Comparison of ENCODE assay signal across 8 cellular contexts in the genomic region with DNA sequence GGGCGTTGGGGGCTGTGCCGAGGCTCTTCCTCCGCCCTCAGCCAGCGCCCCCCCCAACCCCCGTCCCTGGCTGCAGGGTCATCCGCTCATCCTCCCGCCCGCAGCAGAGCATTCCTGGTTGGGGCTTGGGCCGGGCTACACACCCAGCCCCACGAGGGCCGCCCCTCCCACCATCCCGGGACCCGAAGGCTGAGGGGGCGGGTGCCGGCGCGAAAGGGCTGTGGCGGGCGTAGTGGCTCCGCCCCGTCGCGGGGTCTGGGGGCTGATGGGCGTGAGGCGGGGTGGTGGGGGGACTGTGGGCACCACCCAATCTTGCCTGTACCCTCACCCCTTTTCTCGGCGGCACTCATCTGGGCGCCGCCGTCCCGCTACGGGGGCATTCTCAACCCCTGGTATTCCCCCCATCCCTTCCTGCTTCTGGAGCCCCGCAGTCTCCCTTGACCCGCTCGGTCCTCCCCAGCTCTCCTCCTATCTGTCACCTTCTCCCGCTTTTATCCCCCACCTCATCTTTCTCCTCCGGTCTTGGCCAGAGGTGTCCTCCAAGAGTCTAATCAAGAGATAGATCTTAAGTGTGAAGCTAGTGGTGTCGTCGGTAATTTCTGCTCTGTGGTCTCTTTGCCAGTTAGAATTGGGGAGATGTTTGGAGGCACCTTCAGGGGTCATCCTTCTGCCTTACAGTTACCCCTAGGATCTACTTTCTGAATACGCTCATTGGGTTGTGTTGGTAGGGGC. TPM values are rescaled to one million over a fixed set of nuclear protein-coding genes. Genes with fewer than 3 reads are reported as not detected.
DNase-seq lines count a peak whose midpoint lies in the region; ATAC-seq, FAIRE-seq and TF ChIP-seq lines count a peak whose summit lies in the region.

No MANE protein-coding gene starts in this region.

- POLR2A ChIA-PET in BJ (lab: Charles Lee) (no interaction called here), OCI-LY7 (lab: Charles Lee) (interaction anchor here (1.4 kb wide), 1 partner anchor 11 kb away, joined by 4 read pairs; no protein-coding TSS in a partner anchor), K562 (lab: Yijun Ruan, JAX) (interaction anchor here (1.3 to 3.9 kb wide), 5 partner anchors 9 to 21 kb away, joined by 3 to 49 read pairs (median 8); no protein-coding TSS in a partner anchor)

- ATAC-seq in GM18861 (IDR thresholded peaks at IDR 0.05; ENCODE audit: unreplicated experiment) (peak; percentile 2), HG03045 (IDR thresholded peaks at IDR 0.05; ENCODE audit: unreplicated experiment) (peak; percentile 41), K562 (peak; percentile 64)

- H3K36me3 ChIP-seq in BJ (ENCODE audit: control insufficient read depth, insufficient read depth, low read length) (no peaks in the 10 kb centered on the region), OCI-LY7 (ENCODE audit: insufficient read depth, low read length) (no peaks in the 10 kb centered on the region), K562 (ENCODE audit: control insufficient read depth, insufficient read depth, low read length) (no peaks in the 10 kb centered on the region), smooth muscle cell (ENCODE audit: low read depth) (no peaks in the 10 kb centered on the region)

- H3K4me1 ChIP-seq in OCI-LY7 (ENCODE audit: insufficient read depth, low read length, poor library complexity, severe bottlenecking) (peaks cover 6% of the 10 kb centered on the region), K562 (replicated peaks in 1 of 2; ENCODE audit: control insufficient read depth in 2 of 2, insufficient read depth in 2 of 2, low read length in 2 of 2) (peaks cover 0 to 12% of the 10 kb centered on the region in 2 experiments; a peak in 1 of 5 replicates), smooth muscle cell (ENCODE audit: low read depth) (peaks cover 11% of the 10 kb centered on the region)

- H3K4me3 ChIP-seq in BJ (ENCODE audit: low read depth, low read length) (peak overlapping the region; percentile 90), OCI-LY7 (ENCODE audit: low read depth, low read length, poor library complexity, severe bottlenecking) (peak overlapping the region; percentile 81), K562 (peak overlapping the region; percentile 67), smooth muscle cell (peak overlapping the region; percentile 73)

- no TSS peak for BruUV-seq in OCI-LY7 (replicated peaks; lab: Mats Ljungman, UMichigan)
- no TSS peak for BruUV-seq in K562 (replicated peaks; lab: Mats Ljungman, UMichigan)

- TF ChIP-seq CTCF in BJ (IDR thresholded peaks at IDR 0.05; ENCODE audit: insufficient read depth, low read depth, low read length) (no peak), OCI-LY7 (conservative IDR thresholded peaks at IDR 0.05; ENCODE audit: low read length) (0 out of 2 replicates have a peak, but pooled peaks have one; percentile 16), K562 (IDR thresholded peaks at IDR 0.05 in 2 of 3, conservative IDR thresholded peaks at IDR 0.05 in 1 of 3; ENCODE audit: insufficient read depth in 2 of 3, low read depth in 1 of 3, low read length in 3 of 3) (peak in 1 of 3 experiments; percentile 14; a peak in 1 of 6 replicates), smooth muscle cell (IDR thresholded peaks at IDR 0.05; ENCODE audit: borderline replicate concordance, insufficient read depth, poor library complexity, severe bottlenecking) (no peak)

- DNase-seq in BJ (ENCODE audit: low read depth): no peak
- peak; percentile 21 for DNase-seq in OCI-LY7 (ENCODE audit: low spot score)
- peak; percentile 57 to 73 (median 64) for DNase-seq in K562 (ENCODE audit: extremely low read depth in 1 of 4, low spot score in 3 of 4)
- DNase-seq in iPS-NIHi7 (ENCODE audit: extremely low spot score): peak; percentile 68
- no peak for DNase-seq in smooth muscle cell (lab: John Stamatoyannopoulos, UW; ENCODE audit: unreplicated experiment)
- DNase-seq in activated effector memory CD4-positive, alpha-beta T cell treated with Interleukin-2 at 50 U/mL for 16 hours: no peak

- H3K79me2 ChIP-seq in OCI-LY7 (ENCODE audit: insufficient read depth, low read depth, low read length) (no peaks in the 10 kb centered on the region), K562 (ENCODE audit: control insufficient read depth, insufficient read depth, low read length) (peaks cover 14% of the 10 kb centered on the region; the same call in 2 of the 3 replicates), smooth muscle cell (ENCODE audit: low read depth) (peaks cover 47% of the 10 kb centered on the region)

- no peak overlapping the region for H3K27ac ChIP-seq in OCI-LY7 (ENCODE audit: low read depth, low read length, poor library complexity, severe bottlenecking)
- peak overlapping the region; percentile 13; the same call in 2 of the 3 replicates for H3K27ac ChIP-seq in K562 (ENCODE audit: extremely low read depth, low read depth, low read length)
- H3K27ac ChIP-seq in smooth muscle cell (ENCODE audit: low read depth): peak overlapping the region; percentile 97

- H3K27me3 ChIP-seq in BJ (ENCODE audit: control insufficient read depth, insufficient read depth, low read length) (no peaks in the 10 kb centered on the region), K562 (ENCODE audit: control insufficient read depth in 2 of 2, insufficient read depth in 2 of 2, low read length in 2 of 2) (no peaks in the 10 kb centered on the region), smooth muscle cell (ENCODE audit: low read depth) (no peaks in the 10 kb centered on the region)

- H3K4me2 ChIP-seq in OCI-LY7 (ENCODE audit: low read length): peak overlapping the region; percentile 80
- peak overlapping the region; percentile 84 for H3K4me2 ChIP-seq in K562 (ENCODE audit: insufficient read depth, low read length)
- peak overlapping the region; percentile 92 for H3K4me2 ChIP-seq in smooth muscle cell

- no peak for TF ChIP-seq EP300 in K562 (IDR thresholded peaks at IDR 0.05; ENCODE audit: low read length)

- intact Hi-C loops in OCI-LY7 (cut with micrococcal nuclease; ENCODE audit: unreplicated experiment) (loop anchor here (5.0 to 10.0 kb wide), 2 partner anchors 364 to 938 kb away; a partner anchor contains a TSS), K562 (cut with micrococcal nuclease) (loop anchor here (2.0 to 5.0 kb wide), 3 partner anchors 68 to 227 kb away; no protein-coding TSS in a partner anchor)

- 3% methylated on average over 12 of the region's 40 CpGs for whole genome bisulfite sequencing in K562 (ENCODE audit: insufficient coverage, low coverage, missing lambda C conversion rate)
- 3% methylated on average over 9 of the region's 40 CpGs for WGBS in smooth muscle cell (ENCODE audit: low lambda C conversion rate)

- H3K9me1 ChIP-seq in K562 (ENCODE audit: control insufficient read depth, insufficient read depth, low read length): no peaks in the 10 kb centered on the region

- no peaks in the 10 kb centered on the region for H3F3A ChIP-seq in smooth muscle cell (ENCODE audit: low read depth)

- peak; percentile 4 to 7; a peak in 1 of 4 replicates for TF ChIP-seq RAD21 in K562 (CRISPR knock-in tag; conservative IDR thresholded peaks at IDR 0.05 in 1 of 2, IDR thresholded peaks at IDR 0.05 in 1 of 2)

- H4K20me1 ChIP-seq in OCI-LY7 (ENCODE audit: insufficient read depth, low read length) (no peaks in the 10 kb centered on the region), K562 (replicated peaks; ENCODE audit: control insufficient read depth, insufficient read depth, low read length) (no peaks in the 10 kb centered on the region), smooth muscle cell (ENCODE audit: low read depth) (no peaks in the 10 kb centered on the region)

- H3K9ac ChIP-seq in K562 (ENCODE audit: insufficient read depth in 1 of 2, low read depth in 2 of 2, low read length in 2 of 2): peak overlapping the region; percentile 42 to 98
- peak overlapping the region; percentile 97 for H3K9ac ChIP-seq in smooth muscle cell (ENCODE audit: low read depth)

- H3K9me3 ChIP-seq in OCI-LY7 (ENCODE audit: low read length): no peaks in the 10 kb centered on the region
- no peaks in the 10 kb centered on the region for H3K9me3 ChIP-seq in K562 (replicated peaks; ENCODE audit: control insufficient read depth, insufficient read depth, low read depth, low read length)
- no peaks in the 10 kb centered on the region for H3K9me3 ChIP-seq in smooth muscle cell (replicated peaks; ENCODE audit: low read depth)

- CTCF ChIA-PET in BJ (lab: Yijun Ruan, JAX): no interaction called here
- CTCF ChIA-PET in OCI-LY7 (lab: Charles Lee; ENCODE audit: unreplicated experiment): no interaction called here
- CTCF ChIA-PET in K562 (lab: Yijun Ruan, JAX; ENCODE audit: low intra/inter-chr PET ratio): interaction anchor here (0.7 kb wide), 1 partner anchor 17 kb away, joined by 4 read pairs; no protein-coding TSS in a partner anchor

- H2AFZ ChIP-seq in OCI-LY7 (ENCODE audit: low read length) (peak overlapping the region; percentile 82), K562 (ENCODE audit: low read depth, low read length) (peak overlapping the region; percentile 58), smooth muscle cell (ENCODE audit: low read depth) (peak overlapping the region; percentile 79)

- FAIRE-seq in K562 (lab: Jason Lieb, UNC): no peak

- H3K9me2 ChIP-seq in OCI-LY7 (ENCODE audit: insufficient read depth, low read length): no peaks in the 10 kb centered on the region

- in situ Hi-C loops in K562 (cut with MboI): no loop called here

- TF ChIP-seq POLR2A in K562 (conservative IDR thresholded peaks at IDR 0.05): no peak

RNA-seq across cellular contexts. Expression of a gene that starts 1.6 kb away (rescaled TPM):
- 4.0 and 11.6 TPM in 2 replicates for polyA plus RNA-seq in BJ (2011; rRNA removed)
- polyA minus RNA-seq in BJ (2011; rRNA and poly(A)+ RNA removed): 14.4 and 19.2 TPM in 2 replicates
- total RNA-seq in OCI-LY7 (2014; rRNA removed; shearing (Covaris generic)): 9.4 and 11.8 TPM in 2 replicates
- 9.1 and 10.0 TPM in 2 replicates for total RNA-seq in OCI-LY7 (2022)
- total RNA-seq in K562 (2011; cell fraction: chromatin; rRNA removed; ENCODE audit: low replicate concordance): 11.5 and 57.2 TPM in 2 replicates
- 3.0 and 4.7 TPM in 2 replicates for total RNA-seq in K562 (2011; cell fraction: nucleolus; rRNA removed)
- 9.2 and 12.5 TPM in 2 replicates for total RNA-seq in K562 (2011; cell fraction: nucleoplasm; rRNA removed)
- 6.7 and 9.7 TPM in 2 replicates for total RNA-seq in K562 (2014; rRNA removed)
- total RNA-seq in K562 (2014; rRNA removed; fragmentation: Illumina TruSeq; extraction: Trizol): 18.2 and 22.5 TPM in 2 replicates
- 13.8 and 16.8 TPM in 2 replicates for total RNA-seq in K562 (2015; rRNA removed; fragmentation: Illumina TruSeq; extraction: Trizol)
- total RNA-seq in K562 (2021): 14.3 and 16.7 TPM in 2 replicates
- 6.4 and 8.5 TPM in 2 replicates for polyA plus RNA-seq in K562 (2011; rRNA removed)
- polyA plus RNA-seq in K562 (2011; cell fraction: cytosol; rRNA removed): 0.64 and 1.4 TPM in 2 replicates
- 3.3 and 5.0 TPM in 2 replicates for polyA plus RNA-seq in K562 (2011; cell fraction: nucleus; rRNA removed)
- 7.3 and 8.2 TPM in 2 replicates for polyA plus RNA-seq in K562 (2012)
- 6.9 and 8.9 TPM in 2 replicates for polyA plus RNA-seq in K562 (2014; fragmentation: Illumina TruSeq; extraction: Trizol)
- 10 to 100 TPM in 1 of 2 experiments, 1 to 10 TPM in 1; 8.8 to 10.3 TPM for polyA plus RNA-seq in K562 (2014; fragmentation: Nextera tagmentation; extraction: Ambion mirVana)
- 7.4 and 10.5 TPM in 2 replicates for polyA plus RNA-seq in K562 (2014; rRNA removed)
- 36.9 and 51.5 TPM in 2 replicates for polyA minus RNA-seq in K562 (2011; rRNA and poly(A)+ RNA removed)
- polyA minus RNA-seq in K562 (2011; cell fraction: cytosol; rRNA and poly(A)+ RNA removed): 4.3 and 6.3 TPM in 2 replicates
- 12.7 and 35.9 TPM in 2 replicates for polyA minus RNA-seq in K562 (2011; cell fraction: nucleus; rRNA and poly(A)+ RNA removed)
- total RNA-seq in smooth muscle cell: 16.4 and 26.4 TPM in 2 replicates
- polyA plus RNA-seq in smooth muscle cell: 15.2 and 15.6 TPM in 2 replicates

Comparison
In these comparisons a context has a peak if more than half of its experiments do, and no peak if none do; other contexts are left out.
1. DNase-seq: peak in OCI-LY7 (single experiment), K562 (4 of 4) and iPS-NIHi7 (single experiment); none in BJ (single experiment), smooth muscle cell (single experiment) and activated effector memory CD4-positive, alpha-beta T cell treated with Interleukin-2 at 50 U/mL for 16 hours (single experiment).
2. ATAC-seq: peak in every context shown above with its lines; median percentile 64 in K562; 41 in HG03045; 2 in GM18861.
3. Peak in every context shown above with its lines, with median percentiles within 50 percentile points of each other: H3K4me3 ChIP-seq, H2AFZ ChIP-seq and H3K4me2 ChIP-seq.